In genomic region chr12:111413442-111414086, GRCh38 we compare ENCODE assay signal across 11 cellular contexts. TPM values are rescaled to one million over a fixed set of nuclear protein-coding genes. Genes with fewer than 3 reads are reported as not detected.
DNase-seq lines count a peak whose midpoint lies in the region; ATAC-seq lines count a peak whose summit lies in the region.
"Had no signal": no experiment of that assay in that cellular context is flagged by ENCODE, and none has a peak within 500 bp of the region (broad histone marks: within the 10 kb centered on the region; RNA-seq: fewer than 3 reads in every experiment).

No MANE protein-coding gene starts in this region.

- H3K36me3 Mint-ChIP-seq in naive thymus-derived CD8-positive, alpha-beta T cell: peaks cover 0 to 18% (median 1%) of the 10 kb centered on the region in 3 donors

- no peak overlapping the region for H3K4me3 ChIP-seq in effector memory CD4-positive, alpha-beta T cell (ENCODE audit: insufficient read depth, low read depth, low read length, poor library complexity, severe bottlenecking)

- peaks cover 37 to 75% (median 72%) of the 10 kb centered on the region in 4 donors for H3K4me1 Mint-ChIP-seq in naive thymus-derived CD8-positive, alpha-beta T cell

- POLR2A ChIA-PET in naive thymus-derived CD8-positive, alpha-beta T cell (lab: Charles Lee): interaction anchor here (0.7 to 11.8 kb wide), 4 partner anchors 9 to 22 kb away, joined by 3 to 106 read pairs (median 6); no protein-coding TSS in a partner anchor

- H3K27me3 Mint-ChIP-seq in naive thymus-derived CD8-positive, alpha-beta T cell: no peaks in the 10 kb centered on the region

- H3K4me3 Mint-ChIP-seq in naive thymus-derived CD8-positive, alpha-beta T cell: peak overlapping the region in 5 of 10 donors; percentile 18 to 65 (median 45)

- H3K9me3 ChIP-seq in effector memory CD4-positive, alpha-beta T cell (ENCODE audit: control insufficient read depth, low read length): no peaks in the 10 kb centered on the region

- peak; percentile 25 for DNase-seq in D341Med (ENCODE audit: low spot score)
- peak; percentile 30 for DNase-seq in NCI-H2227 (lab: John Stamatoyannopoulos, UW; ENCODE audit: unreplicated experiment)
- no peak for DNase-seq in effector memory CD4-positive, alpha-beta T cell
- no peak for DNase-seq in naive thymus-derived CD8-positive, alpha-beta T cell
- DNase-seq in stimulated activated CD4-positive, alpha-beta T cell treated with anti-CD3 and anti-CD28 coated beads, Interleukin-2, amount 100 ng/mL, for 24 hours: no peak
- DNase-seq in cerebellar nuclear complex (lab: John Stamatoyannopoulos, UW): no peak
- no peak for DNase-seq in stimulated activated CD4-positive, alpha-beta T cell treated with anti-CD3 and anti-CD28 coated beads, Interleukin-4, amount 100 ng/mL, for 4 hours
- DNase-seq: activated CD4-positive, alpha-beta T cell treated with anti-CD3 and anti-CD28 coated beads, Interleukin-2, amount 50 U/mL, for 48 hours; KG1; stimulated activated CD4-positive, alpha-beta T cell treated with anti-CD3 and anti-CD28 coated beads, Interleukin-4, amount 100 ng/mL, for 24 hours had no signal

- peak overlapping the region in 9 of 10 donors; percentile 41 to 95 (median 80) for H3K27ac Mint-ChIP-seq in naive thymus-derived CD8-positive, alpha-beta T cell

- no peaks in the 10 kb centered on the region for H3K9me3 Mint-ChIP-seq in naive thymus-derived CD8-positive, alpha-beta T cell

- ATAC-seq in naive thymus-derived CD8-positive, alpha-beta T cell: no peak
- no peak for ATAC-seq in HG02884 (IDR thresholded peaks at IDR 0.05; ENCODE audit: unreplicated experiment)

- H3K4me1 ChIP-seq in effector memory CD4-positive, alpha-beta T cell (ENCODE audit: control insufficient read depth, insufficient read depth, low read length, poor library complexity, severe bottlenecking): peaks cover 55% of the 10 kb centered on the region

- peak overlapping the region; percentile 22 for H3K27ac ChIP-seq in effector memory CD4-positive, alpha-beta T cell (ENCODE audit: insufficient read depth, low read length, poor library complexity, severe bottlenecking)

- peaks cover 8% of the 10 kb centered on the region for H3K36me3 ChIP-seq in effector memory CD4-positive, alpha-beta T cell (ENCODE audit: control insufficient read depth, insufficient read depth, low read length)

- no peaks in the 10 kb centered on the region for H3K27me3 ChIP-seq in effector memory CD4-positive, alpha-beta T cell (replicated peaks; ENCODE audit: control insufficient read depth, insufficient read depth, low read length, poor library complexity, severe bottlenecking)

RNA-seq across cellular contexts. Expression of gene SH2B3, which starts 7.8 kb away (rescaled TPM):
- 10 to 100 TPM; 12.5 to 12.8 TPM for total RNA-seq in naive thymus-derived CD8-positive, alpha-beta T cell
- 1 to 10 TPM; 2.1 to 5.3 (median 3.2) TPM for polyA plus RNA-seq in naive thymus-derived CD8-positive, alpha-beta T cell

RNA-seq across cellular contexts. Expression of gene PHETA1, which starts 44.7 kb away (rescaled TPM):
- total RNA-seq in naive thymus-derived CD8-positive, alpha-beta T cell: 1 to 10 TPM; 3.0 to 3.8 TPM
- 1 to 10 TPM in 2 of 3 donors, under 1 TPM in 1; 0.11 to 1.5 (median 1.3) TPM for polyA plus RNA-seq in naive thymus-derived CD8-positive, alpha-beta T cell

Comparison
In these comparisons a context has a peak if more than half of its experiments do, and no peak if none do; other contexts are left out.
1. DNase-seq: peak in D341Med (single experiment) and NCI-H2227 (single experiment); none in effector memory CD4-positive, alpha-beta T cell (0 of 3), naive thymus-derived CD8-positive, alpha-beta T cell (0 of 10), stimulated activated CD4-positive, alpha-beta T cell treated with anti-CD3 and anti-CD28 coated beads, Interleukin-2, amount 100 ng/mL, for 24 hours (0 of 2), cerebellar nuclear complex (0 of 2) and stimulated activated CD4-positive, alpha-beta T cell treated with anti-CD3 and anti-CD28 coated beads, Interleukin-4, amount 100 ng/mL, for 4 hours (0 of 2).